25 cellular contexts compared by ENCODE assay signal in the genomic region with DNA sequence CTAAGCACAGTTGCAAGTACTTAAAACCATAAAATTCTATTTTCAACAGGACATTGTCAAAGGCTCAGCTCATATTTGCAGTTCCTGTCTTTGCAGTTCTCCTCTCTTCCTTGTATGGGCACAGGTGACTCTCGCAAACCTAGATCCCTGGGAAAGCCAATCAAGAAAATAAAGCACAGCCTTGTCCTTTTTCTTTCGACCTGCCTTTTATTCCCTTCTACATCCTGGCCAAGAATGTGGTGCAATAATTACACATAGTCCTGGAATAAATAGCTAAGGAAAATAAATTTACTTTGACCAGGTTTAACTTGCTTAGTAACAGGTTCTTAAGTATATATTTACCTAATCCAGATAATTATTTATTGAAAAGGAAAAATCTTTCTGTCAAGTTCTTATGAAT. TPM values are rescaled to one million over a fixed set of nuclear protein-coding genes. Genes with fewer than 3 reads are reported as not detected.
DNase-seq lines count a peak whose midpoint lies in the region; ATAC-seq and TF ChIP-seq lines count a peak whose summit lies in the region.
"Had no signal": no experiment of that assay in that cellular context is flagged by ENCODE, and none has a peak within 500 bp of the region (broad histone marks: within the 10 kb centered on the region; RNA-seq: fewer than 3 reads in every experiment).

No MANE protein-coding gene starts in this region.

- no peaks in the 10 kb centered on the region for H3K9me3 ChIP-seq in CD4-positive, alpha-beta memory T cell (ENCODE audit: control insufficient read depth in 1 of 2, low read length in 2 of 2)
- H3K9me3 ChIP-seq in naive thymus-derived CD4-positive, alpha-beta T cell (ENCODE audit: control insufficient read depth in 2 of 3, low read length in 3 of 3): no peaks in the 10 kb centered on the region
- no peaks in the 10 kb centered on the region for H3K9me3 ChIP-seq in OCI-LY7 (ENCODE audit: low read length)
- H3K9me3 ChIP-seq: psoas muscle, tibial nerve had no signal

- H3K4me3 ChIP-seq in CD4-positive, alpha-beta memory T cell (ENCODE audit: low read length in 2 of 2): no peak overlapping the region
- no peak overlapping the region for H3K4me3 ChIP-seq in naive thymus-derived CD4-positive, alpha-beta T cell (ENCODE audit: low read length)
- H3K4me3 ChIP-seq in coronary artery: no peak overlapping the region
- H3K4me3 ChIP-seq in OCI-LY7 (ENCODE audit: low read depth, low read length, poor library complexity, severe bottlenecking): no peak overlapping the region
- H3K4me3 ChIP-seq: K562, psoas muscle, tibial nerve had no signal

- H3K9me3 Mint-ChIP-seq in T-helper 1 cell treated with Interleukin-12 subunit alpha and Interleukin-12 subunit beta and Interleukin-4 antibody, amounts not matched to agents 30 μg/mL and 1 μg/mL, for 36 hours: no peaks in the 10 kb centered on the region
- H3K9me3 Mint-ChIP-seq in CD4-positive, alpha-beta memory T cell: no peaks in the 10 kb centered on the region
- H3K9me3 Mint-ChIP-seq in activated naive CD8-positive, alpha-beta T cell treated with anti-CD3 and anti-CD28 coated beads for 36 hours: no peaks in the 10 kb centered on the region
- H3K9me3 Mint-ChIP-seq in naive thymus-derived CD4-positive, alpha-beta T cell: peaks cover 0 to 2% (median 0%) of the 10 kb centered on the region in 11 donors

- H3K27ac ChIP-seq in CD4-positive, alpha-beta memory T cell (ENCODE audit: low read depth, low read length): no peak overlapping the region
- H3K27ac ChIP-seq in naive thymus-derived CD4-positive, alpha-beta T cell (ENCODE audit: low read depth, low read length): peak overlapping the region; percentile 79
- H3K27ac ChIP-seq in coronary artery (no peak overlapping the region), OCI-LY7 (ENCODE audit: low read depth, low read length, poor library complexity, severe bottlenecking) (no peak overlapping the region)
- H3K27ac ChIP-seq: psoas muscle had no signal

- H3K4me1 ChIP-seq in CD4-positive, alpha-beta memory T cell (ENCODE audit: insufficient read depth, low read length): peaks cover 69% of the 10 kb centered on the region
- peaks cover 56 to 66% of the 10 kb centered on the region in 2 donors for H3K4me1 ChIP-seq in naive thymus-derived CD4-positive, alpha-beta T cell (ENCODE audit: control insufficient read depth in 2 of 2, insufficient read depth in 2 of 2, low read length in 2 of 2)
- H3K4me1 ChIP-seq in OCI-LY7 (ENCODE audit: insufficient read depth, low read length, poor library complexity, severe bottlenecking): peaks cover 36% of the 10 kb centered on the region
- H3K4me1 ChIP-seq: psoas muscle, tibial nerve had no signal

- no peak for TF ChIP-seq CTCF in coronary artery (IDR thresholded peaks at IDR 0.05)
- no peak for TF ChIP-seq CTCF in OCI-LY7 (conservative IDR thresholded peaks at IDR 0.05; ENCODE audit: low read length)

- H4K20me1 ChIP-seq in OCI-LY7 (ENCODE audit: insufficient read depth, low read length): no peaks in the 10 kb centered on the region

- DNase-seq in T-helper 1 cell (no peak), coronary artery (ENCODE audit: low spot score) (no peak), OCI-LY7 (ENCODE audit: low spot score) (no peak)
- DNase-seq in CD4-positive, alpha-beta memory T cell: no peak
- DNase-seq in activated naive CD8-positive, alpha-beta T cell treated with anti-CD3 and anti-CD28 coated beads for 36 hours: no peak
- DNase-seq in naive thymus-derived CD4-positive, alpha-beta T cell: no peak
- DNase-seq: activated CD4-positive, alpha-beta T cell treated with anti-CD3 and anti-CD28 coated beads for 48 hours; aorta; GF-D8; mesenchymal stem cell; NCI-H1048; NCI-H2081 treated with DMSO at 0.1 percent for 48 hours; NCI-H510A treated with DMSO at 0.1 percent for 48 hours; psoas muscle; Right ventricle myocardium superior; T1000 had no signal

- H3K79me2 ChIP-seq in OCI-LY7 (ENCODE audit: insufficient read depth, low read depth, low read length): peaks cover 5% of the 10 kb centered on the region; the same call in 1 of the 2 replicates

- peaks cover 58% of the 10 kb centered on the region for H3K4me1 Mint-ChIP-seq in T-helper 1 cell treated with Interleukin-12 subunit alpha and Interleukin-12 subunit beta and Interleukin-4 antibody, amounts not matched to agents 30 μg/mL and 1 μg/mL, for 36 hours (ENCODE audit: low read depth)
- H3K4me1 Mint-ChIP-seq in CD4-positive, alpha-beta memory T cell: peaks cover 46 to 76% (median 64%) of the 10 kb centered on the region in 4 donors
- peaks cover 61% of the 10 kb centered on the region for H3K4me1 Mint-ChIP-seq in activated naive CD8-positive, alpha-beta T cell treated with anti-CD3 and anti-CD28 coated beads for 36 hours
- peaks cover 36 to 88% (median 73%) of the 10 kb centered on the region in 7 donors for H3K4me1 Mint-ChIP-seq in naive thymus-derived CD4-positive, alpha-beta T cell

- peak overlapping the region; percentile 35 for H3K4me3 Mint-ChIP-seq in T-helper 1 cell treated with Interleukin-12 subunit alpha and Interleukin-12 subunit beta and Interleukin-4 antibody, amounts not matched to agents 30 μg/mL and 1 μg/mL, for 36 hours
- peak overlapping the region in 7 of 8 donors; percentile 2 to 67 (median 42) for H3K4me3 Mint-ChIP-seq in CD4-positive, alpha-beta memory T cell
- no peak overlapping the region for H3K4me3 Mint-ChIP-seq in activated naive CD8-positive, alpha-beta T cell treated with anti-CD3 and anti-CD28 coated beads for 36 hours
- peak overlapping the region; percentile 42 to 79 (median 61) for H3K4me3 Mint-ChIP-seq in naive thymus-derived CD4-positive, alpha-beta T cell

- peaks cover 50% of the 10 kb centered on the region for H3K36me3 ChIP-seq in CD4-positive, alpha-beta memory T cell (ENCODE audit: insufficient read depth, low read length)
- peaks cover 36 to 47% (median 44%) of the 10 kb centered on the region in 3 experiments for H3K36me3 ChIP-seq in naive thymus-derived CD4-positive, alpha-beta T cell (ENCODE audit: control insufficient read depth in 2 of 3, insufficient read depth in 3 of 3, low read length in 3 of 3)
- peaks cover 100% of the 10 kb centered on the region for H3K36me3 ChIP-seq in OCI-LY7 (ENCODE audit: insufficient read depth, low read length)

- H3K4me2 ChIP-seq in OCI-LY7 (ENCODE audit: low read length): no peak overlapping the region

- ATAC-seq in naive thymus-derived CD4-positive, alpha-beta T cell: no peak
- ATAC-seq in GM21717 (IDR thresholded peaks at IDR 0.05; ENCODE audit: unreplicated experiment): no peak
- ATAC-seq: HCT116, K562, psoas muscle had no signal

- peak overlapping the region; percentile 63 for H3K27ac Mint-ChIP-seq in T-helper 1 cell treated with Interleukin-12 subunit alpha and Interleukin-12 subunit beta and Interleukin-4 antibody, amounts not matched to agents 30 μg/mL and 1 μg/mL, for 36 hours
- H3K27ac Mint-ChIP-seq in CD4-positive, alpha-beta memory T cell: peak overlapping the region; percentile 89 to 97 (median 93)
- peak overlapping the region; percentile 76 for H3K27ac Mint-ChIP-seq in activated naive CD8-positive, alpha-beta T cell treated with anti-CD3 and anti-CD28 coated beads for 36 hours
- peak overlapping the region; percentile 69 to 100 (median 99) for H3K27ac Mint-ChIP-seq in naive thymus-derived CD4-positive, alpha-beta T cell

- no peak overlapping the region for H2AFZ ChIP-seq in OCI-LY7 (ENCODE audit: low read length)

- POLR2A ChIA-PET in CD4-positive, alpha-beta memory T cell (lab: Charles Lee; ENCODE audit: partially characterized antibody): interaction anchor here (1.2 to 10.8 kb wide), 6 partner anchors 10 to 222 kb away, joined by 3 to 162 read pairs (median 10); partner anchors contain the start of gene ATG16L1
- POLR2A ChIA-PET in naive thymus-derived CD4-positive, alpha-beta T cell (lab: Charles Lee): interaction anchor here (1.0 to 2.6 kb wide), 6 partner anchors 10 to 67 kb away, joined by 3 to 14 read pairs (median 6); partner anchors contain the start of gene ATG16L1
- POLR2A ChIA-PET in OCI-LY7 (lab: Charles Lee): interaction anchor here (1.8 kb wide), 1 partner anchor 13 kb away, joined by 6 read pairs; no protein-coding TSS in a partner anchor

- peaks cover 79% of the 10 kb centered on the region for H3K36me3 Mint-ChIP-seq in T-helper 1 cell treated with Interleukin-12 subunit alpha and Interleukin-12 subunit beta and Interleukin-4 antibody, amounts not matched to agents 30 μg/mL and 1 μg/mL, for 36 hours (ENCODE audit: low read depth)
- H3K36me3 Mint-ChIP-seq in CD4-positive, alpha-beta memory T cell: peaks cover 76 to 85% of the 10 kb centered on the region in 2 donors
- H3K36me3 Mint-ChIP-seq in activated naive CD8-positive, alpha-beta T cell treated with anti-CD3 and anti-CD28 coated beads for 36 hours: peaks cover 67% of the 10 kb centered on the region
- peaks cover 25 to 75% (median 57%) of the 10 kb centered on the region in 5 donors for H3K36me3 Mint-ChIP-seq in naive thymus-derived CD4-positive, alpha-beta T cell

- no peaks in the 10 kb centered on the region for H3K27me3 Mint-ChIP-seq in T-helper 1 cell treated with Interleukin-12 subunit alpha and Interleukin-12 subunit beta and Interleukin-4 antibody, amounts not matched to agents 30 μg/mL and 1 μg/mL, for 36 hours (ENCODE audit: low read depth)
- no peaks in the 10 kb centered on the region for H3K27me3 Mint-ChIP-seq in CD4-positive, alpha-beta memory T cell
- no peaks in the 10 kb centered on the region for H3K27me3 Mint-ChIP-seq in activated naive CD8-positive, alpha-beta T cell treated with anti-CD3 and anti-CD28 coated beads for 36 hours
- no peaks in the 10 kb centered on the region for H3K27me3 Mint-ChIP-seq in naive thymus-derived CD4-positive, alpha-beta T cell

- no peaks in the 10 kb centered on the region for H3K27me3 ChIP-seq in CD4-positive, alpha-beta memory T cell (ENCODE audit: insufficient read depth, low read length)
- H3K27me3 ChIP-seq in naive thymus-derived CD4-positive, alpha-beta T cell (ENCODE audit: control insufficient read depth in 2 of 2, insufficient read depth in 2 of 2, low read length in 2 of 2): no peaks in the 10 kb centered on the region
- H3K27me3 ChIP-seq: tibial nerve had no signal

- H3K9me2 ChIP-seq in OCI-LY7 (ENCODE audit: insufficient read depth, low read length): no peaks in the 10 kb centered on the region

- CTCF ChIA-PET in CD4-positive, alpha-beta memory T cell (lab: Charles Lee; ENCODE audit: partially characterized antibody): interaction anchor here (1.0 to 3.3 kb wide), 4 partner anchors 21 to 218 kb away, joined by 3 to 18 read pairs (median 6); partner anchors contain the start of gene ATG16L1
- CTCF ChIA-PET in naive thymus-derived CD4-positive, alpha-beta T cell (lab: Charles Lee): interaction anchor here (0.8 to 1.5 kb wide), 2 partner anchors 20 to 121 kb away, joined by 3 to 4 read pairs; partner anchors contain the start of gene ATG16L1
- CTCF ChIA-PET in OCI-LY7 (lab: Charles Lee; ENCODE audit: unreplicated experiment): no interaction called here

- BruUV-seq in OCI-LY7 (replicated peaks; lab: Mats Ljungman, UMichigan): no TSS peak

- intact Hi-C loops in CD4-positive, alpha-beta memory T cell (cut with micrococcal nuclease): no loop called here
- intact Hi-C loops in naive thymus-derived CD4-positive, alpha-beta T cell (cut with micrococcal nuclease): no loop called here
- intact Hi-C loops in OCI-LY7 (cut with micrococcal nuclease; ENCODE audit: unreplicated experiment): no loop called here

RNA-seq across cellular contexts. Expression of gene ATG16L1, which starts 20.2 kb away (rescaled TPM):
- total RNA-seq in CD4-positive, alpha-beta memory T cell: 10 to 100 TPM; 81.1 to 89.4 TPM
- polyA plus RNA-seq in CD4-positive, alpha-beta memory T cell: 10 to 100 TPM; 12.3 to 20.0 TPM
- 10 to 100 TPM; 23.4 to 26.1 TPM for total RNA-seq in activated naive CD8-positive, alpha-beta T cell treated with anti-CD3 and anti-CD28 coated beads for 36 hours
- total RNA-seq in naive thymus-derived CD4-positive, alpha-beta T cell: 100 to 1,000 TPM in 1 of 5 experiments, 10 to 100 TPM in 4; 61.7 to 115 (median 83.3) TPM
- polyA plus RNA-seq in naive thymus-derived CD4-positive, alpha-beta T cell: 10 to 100 TPM; 16.0 to 21.9 TPM
- total RNA-seq in OCI-LY7 (2014; rRNA removed; shearing (Covaris generic)): 42.5 and 44.9 TPM in 2 replicates
- total RNA-seq in OCI-LY7 (2022): 31.8 and 36.2 TPM in 2 replicates

RNA-seq across cellular contexts. Expression of gene SAG, which starts 35.9 kb away (rescaled TPM):
- total RNA-seq in CD4-positive, alpha-beta memory T cell: under 1 TPM in 1 of 2 experiments, not detected in 1; 0.06 TPM
- not detected for polyA plus RNA-seq in CD4-positive, alpha-beta memory T cell
- under 1 TPM in 1 of 2 experiments, not detected in 1; 0.31 TPM for total RNA-seq in activated naive CD8-positive, alpha-beta T cell treated with anti-CD3 and anti-CD28 coated beads for 36 hours
- total RNA-seq in naive thymus-derived CD4-positive, alpha-beta T cell: under 1 TPM in 3 of 5 experiments, not detected in 2; 0.05 to 0.65 (median 0.10) TPM
- not detected for polyA plus RNA-seq in naive thymus-derived CD4-positive, alpha-beta T cell
- 0.32 TPM in 1 of 2 replicates, not detected in the other for total RNA-seq in OCI-LY7 (2014; rRNA removed; shearing (Covaris generic))
- not detected in 2 replicates for total RNA-seq in OCI-LY7 (2022)
- total RNA-seq: A172, aorta, psoas muscle, Right ventricle myocardium superior, tibial nerve had no signal
- polyA plus RNA-seq: aorta, BJ, keratinocyte, neural cell, psoas muscle had no signal
